In genomic region chr18:33761363-33761762, GRCh38 we compare ENCODE assay signal across 8 cellular contexts.
DNase-seq lines count a peak whose midpoint lies in the region; ATAC-seq and TF ChIP-seq lines count a peak whose summit lies in the region.
"Had no signal": no experiment of that assay in that cellular context is flagged by ENCODE, and none has a peak within 500 bp of the region (broad histone marks: within the 10 kb centered on the region; RNA-seq: fewer than 3 reads in every experiment).

No MANE protein-coding gene starts in this region.

- H3K9me3 ChIP-seq in stomach: no peaks in the 10 kb centered on the region

- no peak overlapping the region for H3K4me3 ChIP-seq in epithelial cell of esophagus (ENCODE audit: low read length)
- H3K4me3 ChIP-seq in stomach: no peak overlapping the region

- no peak for ATAC-seq in HG02571 (IDR thresholded peaks at IDR 0.05; ENCODE audit: unreplicated experiment)
- no peak for ATAC-seq in HG03045 (IDR thresholded peaks at IDR 0.05; ENCODE audit: unreplicated experiment)

- no peak overlapping the region for H3K27ac ChIP-seq in stomach

- no peak for TF ChIP-seq POLR2A in stomach (IDR thresholded peaks at IDR 0.05)

- no peaks in the 10 kb centered on the region for H3K27me3 ChIP-seq in stomach

- peaks cover 0 to 5% (median 2%) of the 10 kb centered on the region in 4 donors for H3K4me1 ChIP-seq in stomach

- TF ChIP-seq CTCF in GM20000 (IDR thresholded peaks at IDR 0.05; ENCODE audit: extremely low read depth, missing control alignments): peak; percentile 4
- peak; percentile 52 for TF ChIP-seq CTCF in epithelial cell of esophagus (IDR thresholded peaks at IDR 0.05; ENCODE audit: insufficient read depth, low read depth, low read length, missing control alignments)
- TF ChIP-seq CTCF in stomach (IDR thresholded peaks at IDR 0.05): peak in 3 of 7 experiments; percentile 26 to 33 (median 29)

- H3K36me3 ChIP-seq in stomach: no peaks in the 10 kb centered on the region

- intact Hi-C loops in stomach (cut with DNase I; ENCODE audit: low total_unique reads): no loop called here

- TF ChIP-seq EP300 in stomach (IDR thresholded peaks at IDR 0.05): no peak

- peak; percentile 23 for DNase-seq in GM20000 (ENCODE audit: low spot score)
- DNase-seq in NCI-H345 (lab: John Stamatoyannopoulos, UW): peak; percentile 16
- DNase-seq in epithelial cell of esophagus (ENCODE audit: low read depth): peak; percentile 45
- peak; percentile 40 for DNase-seq in stomach
- DNase-seq in DMS153 treated with DMSO at 0.1 percent for 48 hours (lab: John Stamatoyannopoulos, UW; ENCODE audit: unreplicated experiment): no peak
- DNase-seq: stimulated activated naive B cell treated with anti-CD40 and anti-IgM and Interleukin-4, amounts not matched to agents 10 μg/mL and 1 μg/mL and 100 μg/mL, for 72 hours had no signal
